ENCODE assay signal across 35 cellular contexts in the genomic region with DNA sequence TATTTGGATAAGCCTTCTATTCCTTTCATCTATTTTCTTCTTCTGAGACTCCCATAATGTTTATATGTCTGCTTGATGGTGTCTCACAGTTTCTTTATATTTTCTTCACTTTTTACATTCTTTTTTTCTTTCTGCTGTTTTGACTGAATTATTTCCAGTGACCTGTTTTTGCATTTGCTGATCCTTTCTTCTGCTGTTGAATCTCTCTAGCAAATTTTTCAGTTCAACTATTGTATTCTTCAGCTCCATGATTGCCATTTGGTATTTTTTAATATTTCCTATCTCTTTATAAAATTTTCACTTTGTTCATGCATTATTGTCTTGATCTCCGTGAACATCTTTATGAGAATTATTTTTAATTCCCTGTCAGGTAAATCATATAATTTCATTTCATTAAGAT.
DNase-seq lines count a peak whose midpoint lies in the region; ATAC-seq, FAIRE-seq and TF ChIP-seq lines count a peak whose summit lies in the region.
"Had no signal": no experiment of that assay in that cellular context is flagged by ENCODE, and none has a peak within 500 bp of the region (broad histone marks: within the 10 kb centered on the region; RNA-seq: fewer than 3 reads in every experiment).

No MANE protein-coding gene starts in this region.

- H3K36me3 Mint-ChIP-seq in T-helper 17 cell (ENCODE audit: low read depth), result no peaks in the 10 kb centered on the region
- H3K36me3 Mint-ChIP-seq: CD14-positive monocyte; CD4-positive, CD25-positive, alpha-beta regulatory T cell; CD8-positive, alpha-beta T cell had no signal

- H3K4me1 Mint-ChIP-seq in T-helper 17 cell, result no peaks in the 10 kb centered on the region
- H3K4me1 Mint-ChIP-seq: B cell; CD14-positive monocyte; CD4-positive, alpha-beta memory T cell; CD4-positive, CD25-positive, alpha-beta regulatory T cell; CD8-positive, alpha-beta memory T cell had no signal

- TF ChIP-seq CTCF in SK-N-SH (IDR thresholded peaks at IDR 0.05), result no peak
- no peak for TF ChIP-seq CTCF in HepG2 (CRISPR knock-in tag; IDR thresholded peaks at IDR 0.05)
- no peak for TF ChIP-seq CTCF in right lobe of liver (IDR thresholded peaks at IDR 0.05)
- TF ChIP-seq CTCF in HEK293 (tag by site-specific recombination; IDR thresholded peaks at IDR 0.05), result no peak

- H3K9ac ChIP-seq in SK-N-SH (no peak overlapping the region), HepG2 (ENCODE audit: insufficient read depth, low read depth, low read length) (no peak overlapping the region)
- H3K9ac ChIP-seq: BLaER1; BLaER1 treated with 17β-estradiol and CSF1 and Interleukin-3, amounts not matched to agents 10 nM and 100 nM had no signal

- H3K4me2 ChIP-seq in SK-N-SH (no peak overlapping the region), HepG2 (ENCODE audit: low read depth, low read length) (no peak overlapping the region)
- H3K4me2 ChIP-seq: A549; BLaER1; BLaER1 treated with 17β-estradiol and CSF1 and Interleukin-3, amounts not matched to agents 10 nM and 100 nM had no signal

- no peak overlapping the region for H3K27ac Mint-ChIP-seq in T-helper 17 cell
- H3K27ac Mint-ChIP-seq: B cell; CD14-positive monocyte; CD4-positive, alpha-beta memory T cell; CD4-positive, alpha-beta T cell; CD4-positive, CD25-positive, alpha-beta regulatory T cell; CD8-positive, alpha-beta memory T cell; CD8-positive, alpha-beta T cell had no signal

- no peaks in the 10 kb centered on the region for H3K4me1 ChIP-seq in SK-N-SH (ENCODE audit: control insufficient read depth in 1 of 2, insufficient read depth in 2 of 2, low read depth in 1 of 2, low read length in 1 of 2)
- H3K4me1 ChIP-seq in HepG2 (ENCODE audit: insufficient read depth, low read length), result no peaks in the 10 kb centered on the region
- H3K4me1 ChIP-seq in right lobe of liver, result no peaks in the 10 kb centered on the region
- no peaks in the 10 kb centered on the region for H3K4me1 ChIP-seq in HEK293 (ENCODE audit: control insufficient read depth, insufficient read depth, low read length)
- H3K4me1 ChIP-seq: A549; BE2C; BLaER1; BLaER1 treated with 17β-estradiol and CSF1 and Interleukin-3, amounts not matched to agents 10 nM and 100 nM; Caco-2 had no signal

- TF ChIP-seq RAD21 in SK-N-SH (IDR thresholded peaks at IDR 0.05; ENCODE audit: low read length) (no peak), HepG2 (CRISPR knock-in tag; IDR thresholded peaks at IDR 0.05) (no peak)

- no peak overlapping the region for H3K4me3 Mint-ChIP-seq in T-helper 17 cell
- H3K4me3 Mint-ChIP-seq: B cell; CD14-positive monocyte; CD4-positive, alpha-beta memory T cell; CD4-positive, alpha-beta T cell; CD4-positive, CD25-positive, alpha-beta regulatory T cell; CD8-positive, alpha-beta memory T cell; CD8-positive, alpha-beta T cell had no signal

- peaks cover 14% of the 10 kb centered on the region for H3F3A ChIP-seq in SK-N-SH (replicated peaks; ENCODE audit: insufficient read depth)

- BruUV-seq in HepG2 (replicated peaks; lab: Mats Ljungman, UMichigan), result no TSS peak

- H3K9me3 ChIP-seq in SK-N-SH (0 out of 2 replicates have a peak, but pooled peaks cover 5% of the 10 kb centered on the region), HepG2 (ENCODE audit: low read length) (peaks cover 44% of the 10 kb centered on the region), right lobe of liver (no peaks in the 10 kb centered on the region), HEK293 (ENCODE audit: control insufficient read depth, insufficient read depth, low read depth, low read length) (no peaks in the 10 kb centered on the region), T-helper 17 cell (ENCODE audit: control insufficient read depth, low read length, poor library complexity, severe bottlenecking) (no peaks in the 10 kb centered on the region)
- H3K9me3 ChIP-seq: A549, BE2C, Caco-2 had no signal

- no peaks in the 10 kb centered on the region for H3K9me2 ChIP-seq in SK-N-SH

- H3K36me3 ChIP-seq in SK-N-SH (replicated peaks in 1 of 2; ENCODE audit: control insufficient read depth in 1 of 2, insufficient read depth in 2 of 2, low read length in 1 of 2) (peaks cover 0 to 3% of the 10 kb centered on the region in 2 experiments), HepG2 (replicated peaks in 1 of 2; ENCODE audit: control insufficient read depth in 1 of 2, insufficient read depth in 2 of 2, low read length in 2 of 2) (no peaks in the 10 kb centered on the region), right lobe of liver (no peaks in the 10 kb centered on the region), HEK293 (ENCODE audit: control insufficient read depth in 2 of 2, insufficient read depth in 1 of 2, low read length in 2 of 2) (no peaks in the 10 kb centered on the region)
- H3K36me3 ChIP-seq: BE2C; BLaER1; BLaER1 treated with 17β-estradiol and CSF1 and Interleukin-3, amounts not matched to agents 10 nM and 100 nM had no signal

- FAIRE-seq in HepG2 (lab: Jason Lieb, UNC), result no peak
- FAIRE-seq: A204.1, A549, D721Med had no signal

- H3K79me2 ChIP-seq in SK-N-SH (ENCODE audit: insufficient read depth) (no peaks in the 10 kb centered on the region; the same call in 1 of the 2 replicates), HepG2 (ENCODE audit: insufficient read depth, low read length) (no peaks in the 10 kb centered on the region)

- H3K27ac ChIP-seq in SK-N-SH (ENCODE audit: low read depth in 2 of 2, low read length in 1 of 2), result no peak overlapping the region
- H3K27ac ChIP-seq in HepG2 (ENCODE audit: extremely low read length, insufficient read depth, low read length), result no peak overlapping the region
- no peak overlapping the region for H3K27ac ChIP-seq in right lobe of liver
- H3K27ac ChIP-seq in HEK293 (ENCODE audit: extremely low read depth, low read depth, low read length), result no peak overlapping the region
- H3K27ac ChIP-seq: 22Rv1; A549; BLaER1; BLaER1 treated with 17β-estradiol and CSF1 and Interleukin-3, amounts not matched to agents 10 nM and 100 nM; C4-2B had no signal

- H2AFZ ChIP-seq in SK-N-SH (ENCODE audit: low read depth) (no peak overlapping the region), HepG2 (ENCODE audit: low read length) (no peak overlapping the region)

- no peak for TF ChIP-seq EP300 in SK-N-SH (IDR thresholded peaks at IDR 0.05; ENCODE audit: borderline replicate concordance in 1 of 2, low read depth in 1 of 2, low read length in 1 of 2)
- TF ChIP-seq EP300 in HepG2 (IDR thresholded peaks at IDR 0.05; ENCODE audit: low read depth in 2 of 2, low read length in 2 of 2), result no peak
- TF ChIP-seq EP300 in HepG2 (CRISPR knock-in tag; IDR thresholded peaks at IDR 0.05; ENCODE audit: borderline replicate concordance), result no peak

- intact Hi-C loops in HepG2 (cut with micrococcal nuclease; ENCODE audit: unreplicated experiment), result no loop called here
- intact Hi-C loops in right lobe of liver (cut with DNase I), result no loop called here

- TF ChIP-seq POLR2A in HepG2 (IDR thresholded peaks at IDR 0.05; ENCODE audit: insufficient read depth in 1 of 2, low read depth in 2 of 2, low read length in 2 of 2) (no peak), right lobe of liver (IDR thresholded peaks at IDR 0.05) (no peak)

- H3K27me3 ChIP-seq in SK-N-SH (ENCODE audit: insufficient read depth), result no peaks in the 10 kb centered on the region
- no peaks in the 10 kb centered on the region; a peak in 1 of 5 replicates for H3K27me3 ChIP-seq in HepG2 (ENCODE audit: control insufficient read depth in 1 of 2, insufficient read depth in 2 of 2, low read length in 2 of 2)
- no peaks in the 10 kb centered on the region for H3K27me3 ChIP-seq in right lobe of liver
- H3K27me3 ChIP-seq: BE2C; BLaER1; BLaER1 treated with 17β-estradiol and CSF1 and Interleukin-3, amounts not matched to agents 10 nM and 100 nM had no signal

- H3K4me3 ChIP-seq in SK-N-SH (ENCODE audit: low read depth in 2 of 2, low read length in 1 of 2), result no peak overlapping the region
- no peak overlapping the region for H3K4me3 ChIP-seq in HepG2 (replicated peaks in 1 of 3; ENCODE audit: insufficient read depth in 1 of 3, low read depth in 2 of 3, low read length in 3 of 3)
- H3K4me3 ChIP-seq in right lobe of liver, result no peak overlapping the region
- H3K4me3 ChIP-seq in HEK293 (ENCODE audit: low read depth, low read length), result no peak overlapping the region
- H3K4me3 ChIP-seq: A549; BLaER1; BLaER1 treated with 17β-estradiol and CSF1 and Interleukin-3, amounts not matched to agents 10 nM and 100 nM had no signal

- DNase-seq in SK-N-SH, result no peak
- DNase-seq in HepG2 (ENCODE audit: low spot score), result no peak
- no peak for DNase-seq in right lobe of liver
- DNase-seq in T-helper 17 cell, result no peak
- DNase-seq: 8988T; ACHN; AML-193; BE2C; C1 segment of cervical spinal cord; Caco-2; Calu3; CD4-positive, alpha-beta memory T cell; CD4-positive, alpha-beta T cell; CD4-positive, CD25-positive, alpha-beta regulatory T cell; CD8-positive, alpha-beta memory T cell; CD8-positive, alpha-beta T cell; COR-L47; DMS 273 treated with DMSO at 0.1 percent for 48 hours; DMS153; DMS53; DMS79; DMS79 treated with DMSO at 0.1 percent for 48 hours; DND-41; EL had no signal

- WGBS in SK-N-SH (ENCODE audit: low lambda C conversion rate), result 75% methylated on average over 1 of the region's 1 CpG
- WGBS in HepG2 (ENCODE audit: low lambda C conversion rate), result 0% methylated on average over 1 of the region's 1 CpG
- 62% methylated on average over 1 of the region's 1 CpG for WGBS in right lobe of liver (ENCODE audit: insufficient coverage, low coverage, low lambda C conversion rate, missing lambda C conversion rate)

- CTCF ChIA-PET in SK-N-SH (lab: Yijun Ruan, JAX) (no interaction called here), HepG2 (lab: Yijun Ruan, JAX; ENCODE audit: low intra/inter-chr PET ratio, low total read pairs) (no interaction called here), HEK293 (lab: Yijun Ruan, JAX) (interaction anchor here (0.6 kb wide), 1 partner anchor 570 kb away, joined by 3 read pairs; no protein-coding TSS in a partner anchor)

- H4K20me1 ChIP-seq in SK-N-SH (ENCODE audit: insufficient read depth) (no peaks in the 10 kb centered on the region), HepG2 (ENCODE audit: insufficient read depth, low read length) (no peaks in the 10 kb centered on the region)
- H4K20me1 ChIP-seq: BLaER1; BLaER1 treated with 17β-estradiol and CSF1 and Interleukin-3, amounts not matched to agents 10 nM and 100 nM had no signal

- H3K27me3 Mint-ChIP-seq in T-helper 17 cell, result peaks cover 7% of the 10 kb centered on the region
- H3K27me3 Mint-ChIP-seq: CD4-positive, CD25-positive, alpha-beta regulatory T cell had no signal

- POLR2A ChIA-PET in SK-N-SH (lab: Yijun Ruan, JAX), result no interaction called here
- POLR2A ChIA-PET in HepG2 (lab: Yijun Ruan, JAX), result no interaction called here
- POLR2A ChIA-PET in HEK293 (lab: Yijun Ruan, JAX), result no interaction called here

- in situ Hi-C loops in HepG2 (cut with HindIII; ENCODE audit: extremely low pct_ligation_motif_present, low pct_unique_long_range_greater_than_20kb), result no loop called here

- ATAC-seq in SK-N-SH treated with all-trans-retinoic acid at 6 μM for 48 hours (no peak), HepG2 (no peak), right lobe of liver (no peak), T-helper 17 cell (no peak)
- ATAC-seq: A549; CD8-positive, alpha-beta T cell had no signal

TF ChIP-seq in HepG2, 621 proteins besides CTCF, POLR2A, EP300 and RAD21:
- no peak for TF ChIP-seq ZNF792 (CRISPR knock-in tag; IDR thresholded peaks at IDR 0.05)
- peak; percentile 98 for TF ChIP-seq ZNF160 (CRISPR knock-in tag; IDR thresholded peaks at IDR 0.05)

TF ChIP-seq in HEK293, 187 proteins besides CTCF, POLR2A, EP300 and RAD21 (continues in another document):
- peak; percentile 62 for TF ChIP-seq SETDB1 (IDR thresholded peaks at IDR 0.05; ENCODE audit: insufficient read length, low read length)
- TF ChIP-seq SCRT1 (tag by site-specific recombination; IDR thresholded peaks at IDR 0.05; ENCODE audit: borderline replicate concordance), result no peak
